ENCODE assay signal across 13 cellular contexts in the genomic region with DNA sequence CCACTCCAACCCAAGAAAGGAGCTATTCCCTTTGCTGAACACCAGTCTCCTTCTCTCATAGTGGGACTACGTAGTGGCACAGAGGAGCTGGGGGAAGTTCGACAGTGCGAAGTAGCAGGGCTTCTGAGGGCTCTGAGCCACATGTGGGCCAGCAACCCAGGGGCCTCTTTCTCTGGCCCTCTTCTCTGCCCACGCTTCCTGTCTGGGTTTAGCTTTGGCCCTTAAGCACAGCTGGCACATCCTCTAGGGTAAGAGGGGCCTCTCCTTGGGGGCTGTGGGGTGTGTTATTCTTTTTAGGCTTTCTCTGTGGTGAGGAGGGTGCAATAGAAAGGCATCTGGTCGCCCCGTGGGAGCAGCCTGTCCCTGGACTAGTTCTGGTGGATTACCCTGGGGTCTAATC.
DNase-seq lines count a peak whose midpoint lies in the region; ATAC-seq and TF ChIP-seq lines count a peak whose summit lies in the region.
"Had no signal": no experiment of that assay in that cellular context is flagged by ENCODE, and none has a peak within 500 bp of the region (broad histone marks: within the 10 kb centered on the region; RNA-seq: fewer than 3 reads in every experiment).

No MANE protein-coding gene starts in this region.

- H3K4me3 Mint-ChIP-seq in activated naive CD8-positive, alpha-beta T cell treated with anti-CD3 and anti-CD28 coated beads for 36 hours, result peak overlapping the region; percentile 47

- H3K27me3 Mint-ChIP-seq in activated naive CD8-positive, alpha-beta T cell treated with anti-CD3 and anti-CD28 coated beads for 36 hours, result no peaks in the 10 kb centered on the region

- H2BK12ac ChIP-seq in mesenchymal stem cell (ENCODE audit: low read length in 2 of 2), result no peak overlapping the region

- no peak overlapping the region for H3K4me3 ChIP-seq in esophagus muscularis mucosa
- no peak overlapping the region for H3K4me3 ChIP-seq in mesenchymal stem cell (ENCODE audit: insufficient read depth in 1 of 2, low read depth in 1 of 2, low read length in 2 of 2)
- H3K4me3 ChIP-seq: hepatocyte had no signal

- 78% methylated on average over 6 of the region's 6 CpGs for WGBS in esophagus muscularis mucosa
- 83% methylated on average over 6 of the region's 6 CpGs for WGBS in mesenchymal stem cell

- H3K79me1 ChIP-seq in mesenchymal stem cell (replicated peaks; ENCODE audit: low read length, poor library complexity, severe bottlenecking), result no peaks in the 10 kb centered on the region

- H2AFZ ChIP-seq in mesenchymal stem cell (ENCODE audit: low read depth, low read length), result no peak overlapping the region
- H2AFZ ChIP-seq: hepatocyte had no signal

- CTCF ChIA-PET in GM10248 (lab: Yijun Ruan, JAX), result interaction anchor here (1.3 to 1.5 kb wide), 2 partner anchors 25 to 185 kb away, joined by 3 read pairs; no protein-coding TSS in a partner anchor

- H3K27me3 ChIP-seq in esophagus muscularis mucosa, result no peaks in the 10 kb centered on the region
- no peaks in the 10 kb centered on the region for H3K27me3 ChIP-seq in mesenchymal stem cell (ENCODE audit: control insufficient read depth in 1 of 2, insufficient read depth in 1 of 2, low read length in 2 of 2)
- H3K27me3 ChIP-seq: hepatocyte had no signal

- no peaks in the 10 kb centered on the region for H3K9me3 Mint-ChIP-seq in activated naive CD8-positive, alpha-beta T cell treated with anti-CD3 and anti-CD28 coated beads for 36 hours

- H3K4me1 ChIP-seq in esophagus muscularis mucosa, result no peaks in the 10 kb centered on the region
- no peaks in the 10 kb centered on the region for H3K4me1 ChIP-seq in mesenchymal stem cell (ENCODE audit: control insufficient read depth, insufficient read depth, low read depth, low read length)

- no peak overlapping the region for H3K4me2 ChIP-seq in mesenchymal stem cell (ENCODE audit: low read length, poor library complexity, severe bottlenecking)
- H3K4me2 ChIP-seq: hepatocyte had no signal

- intact Hi-C loops in esophagus muscularis mucosa (cut with DNase I), result no loop called here

- no peak for TF ChIP-seq CTCF in GM10248 (IDR thresholded peaks at IDR 0.05; ENCODE audit: control extremely low read depth, extremely low read depth, low read depth, missing control alignments)
- TF ChIP-seq CTCF in esophagus muscularis mucosa (IDR thresholded peaks at IDR 0.05), result no peak
- no peak for TF ChIP-seq CTCF in GM13977 (IDR thresholded peaks at IDR 0.05; ENCODE audit: extremely low read depth, insufficient read depth, missing control alignments)

- DNase-seq in GM10248 (ENCODE audit: extremely low spot score), result peak; percentile 18
- peak; percentile 21 for DNase-seq in activated naive CD8-positive, alpha-beta T cell treated with anti-CD3 and anti-CD28 coated beads for 36 hours
- DNase-seq in esophagus muscularis mucosa (ENCODE audit: extremely low spot score), result no peak
- DNase-seq in activated gamma-delta T cell treated with Interleukin-2 at 50 U/mL for 16 hours, result no peak
- no peak for DNase-seq in GM13977 (ENCODE audit: low spot score)
- no peak for DNase-seq in mesenchymal stem cell
- DNase-seq: GF-D8, NCI-H510A, WERI-Rb-1 had no signal

- no peak overlapping the region for H2BK120ac ChIP-seq in mesenchymal stem cell (ENCODE audit: low read depth, low read length)

- H2BK15ac ChIP-seq in mesenchymal stem cell (ENCODE audit: low read depth, poor library complexity, severe bottlenecking), result no peak overlapping the region

- H2AK5ac ChIP-seq in mesenchymal stem cell (ENCODE audit: low read length, severe bottlenecking), result no peak overlapping the region

- H4K91ac ChIP-seq in mesenchymal stem cell (ENCODE audit: low read length), result no peak overlapping the region

- no peak overlapping the region for H3K27ac ChIP-seq in esophagus muscularis mucosa (replicated peaks in 1 of 4)
- H3K27ac ChIP-seq in mesenchymal stem cell (ENCODE audit: low read length, poor library complexity, severe bottlenecking), result no peak overlapping the region
- H3K27ac ChIP-seq: hepatocyte, HL-60, WERI-Rb-1 had no signal

- no peak overlapping the region for H3K18ac ChIP-seq in mesenchymal stem cell (ENCODE audit: low read depth in 1 of 2, low read length in 2 of 2)

- H2BK5ac ChIP-seq in mesenchymal stem cell (ENCODE audit: low read depth, low read length, poor library complexity, severe bottlenecking), result no peak overlapping the region

- H3K4ac ChIP-seq in mesenchymal stem cell (ENCODE audit: low read depth in 1 of 2, low read length in 2 of 2), result no peak overlapping the region

- H4K8ac ChIP-seq in mesenchymal stem cell (ENCODE audit: low read length), result no peak overlapping the region

- no peaks in the 10 kb centered on the region for H3K9me3 ChIP-seq in esophagus muscularis mucosa
- no peaks in the 10 kb centered on the region for H3K9me3 ChIP-seq in mesenchymal stem cell (ENCODE audit: control insufficient read depth, low read length)

- no peak for TF ChIP-seq EP300 in esophagus muscularis mucosa (IDR thresholded peaks at IDR 0.05)

- peaks cover 43% of the 10 kb centered on the region for H3K4me1 Mint-ChIP-seq in activated naive CD8-positive, alpha-beta T cell treated with anti-CD3 and anti-CD28 coated beads for 36 hours

- peak; percentile 82 for ATAC-seq in GM19397 (IDR thresholded peaks at IDR 0.05; ENCODE audit: unreplicated experiment)
- ATAC-seq in HG03103 (IDR thresholded peaks at IDR 0.05; ENCODE audit: low read depth, unreplicated experiment), result peak; percentile 47

- no peak overlapping the region for H3K14ac ChIP-seq in mesenchymal stem cell (ENCODE audit: low read length in 2 of 2)

- in situ Hi-C loops in GM13977 (cut with MboI; ENCODE audit: low pct_unique_long_range_greater_than_20kb, low sequenced_read_pairs, unreplicated experiment), result no loop called here

- no peaks in the 10 kb centered on the region for H3K36me3 Mint-ChIP-seq in activated naive CD8-positive, alpha-beta T cell treated with anti-CD3 and anti-CD28 coated beads for 36 hours

- no peak overlapping the region for H3K23ac ChIP-seq in mesenchymal stem cell (ENCODE audit: low read length in 2 of 2)

- H3K9ac ChIP-seq in mesenchymal stem cell (ENCODE audit: low read length), result no peak overlapping the region

- TF ChIP-seq POLR2A in esophagus muscularis mucosa (IDR thresholded peaks at IDR 0.05; ENCODE audit: low read depth), result no peak

- H3K27ac Mint-ChIP-seq in activated naive CD8-positive, alpha-beta T cell treated with anti-CD3 and anti-CD28 coated beads for 36 hours, result peak overlapping the region; percentile 81

- H3K36me3 ChIP-seq in esophagus muscularis mucosa, result no peaks in the 10 kb centered on the region
- H3K36me3 ChIP-seq in mesenchymal stem cell (ENCODE audit: control insufficient read depth in 1 of 2, insufficient read depth in 2 of 2, low read depth in 1 of 2, low read length in 2 of 2), result no peaks in the 10 kb centered on the region
- H3K36me3 ChIP-seq: WERI-Rb-1 had no signal

- POLR2A ChIA-PET in GM10248 (lab: Yijun Ruan, JAX), result interaction anchor here (0.5 kb wide), 1 partner anchor 151 kb away, joined by 3 read pairs; no protein-coding TSS in a partner anchor

Comparison
In these comparisons a context has a peak if more than half of its experiments do, and no peak if none do; other contexts are left out.
1. DNase-seq: peak in GM10248 (single experiment) and activated naive CD8-positive, alpha-beta T cell treated with anti-CD3 and anti-CD28 coated beads for 36 hours (single experiment); none in esophagus muscularis mucosa (single experiment), activated gamma-delta T cell treated with Interleukin-2 at 50 U/mL for 16 hours (single experiment), GM13977 (single experiment) and mesenchymal stem cell (single experiment).